Comparison of ENCODE assay signal across 16 cellular contexts in the genomic region with DNA sequence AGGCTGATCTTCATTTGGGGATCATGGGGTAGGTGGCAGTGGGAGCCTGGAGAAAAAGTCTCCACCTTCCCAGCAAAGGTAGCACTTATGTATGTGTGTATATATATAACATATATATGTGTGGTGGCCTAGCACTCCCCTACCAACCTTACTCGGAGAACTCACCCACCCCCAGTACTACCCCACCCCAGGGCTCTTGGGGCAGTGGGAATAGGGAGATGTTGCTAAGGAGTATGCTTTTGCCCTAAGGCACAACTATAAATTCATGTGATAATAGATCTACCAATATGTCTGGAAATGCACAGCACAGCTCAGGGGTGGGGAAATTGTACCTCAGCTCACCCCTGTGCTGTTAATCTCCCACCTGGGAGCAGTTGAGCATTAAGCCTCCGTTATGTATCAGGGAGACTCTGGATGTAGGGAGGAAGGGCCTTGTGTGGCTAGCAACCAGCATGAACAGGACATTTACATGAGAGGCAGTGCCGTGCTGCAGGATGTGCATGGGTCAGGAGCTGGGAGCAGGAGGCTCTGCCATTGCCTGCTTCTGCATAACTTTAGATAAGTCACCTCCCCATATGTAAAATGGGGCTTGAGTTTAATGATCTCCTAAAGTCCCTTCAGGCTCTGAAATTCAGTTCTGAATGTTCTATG. TPM values are rescaled to one million over a fixed set of nuclear protein-coding genes. Genes with fewer than 3 reads are reported as not detected.
"Had no signal": no experiment of that assay in that cellular context is flagged by ENCODE, and none has a peak within 500 bp of the region (broad histone marks: within the 10 kb centered on the region; RNA-seq: fewer than 3 reads in every experiment).

No MANE protein-coding gene starts in this region.

- H3K27ac ChIP-seq: cardiac muscle cell, pancreas, sigmoid colon, spleen, upper lobe of right lung had no signal

- H3K36me3 ChIP-seq: cardiac muscle cell, pancreas, sigmoid colon, spleen, upper lobe of right lung had no signal

- H3K4me3 ChIP-seq: cardiac muscle cell, pancreas, sigmoid colon, spleen, upper lobe of right lung had no signal

- H3K9me3 ChIP-seq: pancreas, upper lobe of right lung had no signal

- DNase-seq: activated CD4-positive, alpha-beta T cell treated with anti-CD3 and anti-CD28 coated beads, Interleukin-2, amount 50 U/mL, for 48 hours; activated naive CD8-positive, alpha-beta T cell treated with anti-CD3 and anti-CD28 coated beads for 36 hours; amniotic stem cell; effector CD8-positive, alpha-beta T cell; foreskin melanocyte; naive thymus-derived CD8-positive, alpha-beta T cell; pancreas; sigmoid colon; spleen; stimulated activated naive CD4-positive, alpha-beta T cell; T-helper 17 cell; upper lobe of right lung had no signal

- H3K4me1 ChIP-seq: pancreas, sigmoid colon, spleen had no signal

- ATAC-seq: naive thymus-derived CD8-positive, alpha-beta T cell; pancreas; T-helper 17 cell; upper lobe of right lung had no signal

- H3K27me3 ChIP-seq: cardiac muscle cell, sigmoid colon had no signal

RNA-seq across cellular contexts. Expression of a gene that starts 57.3 kb away (rescaled TPM):
- total RNA-seq: activated CD4-positive, alpha-beta T cell treated with anti-CD3 and anti-CD28 coated beads for 36 hours; cardiac muscle cell; fibroblast of lung; liver; sigmoid colon; T-helper 17 cell had no signal
- polyA plus RNA-seq: liver; naive thymus-derived CD8-positive, alpha-beta T cell; sigmoid colon; spleen had no signal
